Comparison of ENCODE assay signal across 8 cellular contexts in genomic region chr20:33442136-33443005, GRCh38. TPM values are rescaled to one million over a fixed set of nuclear protein-coding genes. Genes with fewer than 3 reads are reported as not detected.
DNase-seq lines count a peak whose midpoint lies in the region; ATAC-seq and TF ChIP-seq lines count a peak whose summit lies in the region.

No MANE protein-coding gene starts in this region.

- H3K27ac Mint-ChIP-seq in naive B cell: peak overlapping the region in 3 of 6 donors; percentile 67 to 88 (median 73)

- no peaks in the 10 kb centered on the region for H3K27me3 Mint-ChIP-seq in naive B cell

- no peak for ATAC-seq in naive B cell (ENCODE audit: low read depth in 2 of 2)
- no peak for ATAC-seq in GM21529 (IDR thresholded peaks at IDR 0.05; ENCODE audit: unreplicated experiment)
- no peak for ATAC-seq in GM21423 (IDR thresholded peaks at IDR 0.05; ENCODE audit: unreplicated experiment)
- no peak for ATAC-seq in HG02759 (IDR thresholded peaks at IDR 0.05; ENCODE audit: unreplicated experiment)

- peak overlapping the region; percentile 78 to 95 (median 88) for H3K4me3 Mint-ChIP-seq in naive B cell

- H3K27me3 ChIP-seq in AG04450 (ENCODE audit: control insufficient read depth, insufficient read depth, low read length): peaks cover 2% of the 10 kb centered on the region

- H3K9me3 ChIP-seq in AG04450 (ENCODE audit: control insufficient read depth, insufficient read depth, low read length): no peaks in the 10 kb centered on the region

- DNase-seq in AG04450 (ENCODE audit: low read depth, low spot score) (no peak), caudate nucleus (lab: John Stamatoyannopoulos, UW) (peak in 2 of 61 donors; percentile 6 to 13), naive B cell (no peak), RWPE1 (ENCODE audit: low spot score) (no peak)
- no peak for DNase-seq in Jurkat, Clone E6-1 (ENCODE audit: low read depth, low spot score)

- no peaks in the 10 kb centered on the region for H3K36me3 Mint-ChIP-seq in naive B cell

- H3K4me1 Mint-ChIP-seq in naive B cell: peaks cover 27 to 38% (median 30%) of the 10 kb centered on the region in 3 donors

- POLR2A ChIA-PET in AG04450 (lab: Yijun Ruan, JAX) (no interaction called here), RWPE1 (lab: Yijun Ruan, JAX; ENCODE audit: low non-redundant PET) (interaction anchor here (1.5 kb wide), 1 partner anchor 48 kb away, joined by 4 read pairs; the partner anchor contains the start of gene CBFA2T2)

- no peaks in the 10 kb centered on the region for H3K9me3 Mint-ChIP-seq in naive B cell

- no peak for TF ChIP-seq CTCF in AG04450 (IDR thresholded peaks at IDR 0.05; ENCODE audit: low read depth, low read length)
- TF ChIP-seq CTCF in RWPE1 (conservative IDR thresholded peaks at IDR 0.05; ENCODE audit: low read depth): no peak

- CTCF ChIA-PET in AG04450 (lab: Charles Lee) (interaction anchor here (1.1 kb wide), 1 partner anchor 15 kb away, joined by 3 read pairs; no protein-coding TSS in a partner anchor), RWPE1 (lab: Yijun Ruan, JAX) (interaction anchor here (0.6 to 3.7 kb wide), 3 partner anchors 41 to 1215 kb away, joined by 3 to 16 read pairs (median 3); partner anchors contain the start of genes ACTL10 and CDK5RAP1)

- H3K27ac ChIP-seq in AG04450 (ENCODE audit: low read depth, low read length) (no peak overlapping the region), caudate nucleus (ENCODE audit: low read depth, low read length) (peak overlapping the region; percentile 80), RWPE1 (no peak overlapping the region)

- H3K4me3 ChIP-seq in AG04450 (ENCODE audit: low read depth, low read length): peak overlapping the region; percentile 79
- peak overlapping the region; percentile 75 for H3K4me3 ChIP-seq in Jurkat, Clone E6-1 (ENCODE audit: low read length)

RNA-seq across cellular contexts. Expression of gene SNTA1, which starts 1.2 kb away (rescaled TPM):
- 6.5 and 9.5 TPM in 2 replicates for polyA plus RNA-seq in AG04450 (2011; rRNA removed)
- polyA minus RNA-seq in AG04450 (2011; rRNA and poly(A)+ RNA removed): 5.2 and 8.6 TPM in 2 replicates
- 11.1 TPM for polyA plus RNA-seq in Jurkat, Clone E6-1 (2012; ENCODE audit: insufficient read depth, insufficient read length)
- polyA plus RNA-seq in naive B cell (ENCODE audit: low read depth in 6 of 6): 1 to 10 TPM; 3.1 to 6.0 (median 3.9) TPM

RNA-seq across cellular contexts. Expression of gene CDK5RAP1, which starts 41.1 kb away (rescaled TPM):
- polyA plus RNA-seq in AG04450 (2011; rRNA removed) (24.6 and 25.6 TPM in 2 replicates), naive B cell (ENCODE audit: low read depth in 6 of 6) (10 to 100 TPM; 22.4 to 53.5 (median 28.8) TPM)
- polyA minus RNA-seq in AG04450 (2011; rRNA and poly(A)+ RNA removed): 22.4 and 30.1 TPM in 2 replicates
- 45.6 TPM for polyA plus RNA-seq in Jurkat, Clone E6-1 (2012; ENCODE audit: insufficient read depth, insufficient read length)

RNA-seq across cellular contexts. Expression of gene CBFA2T2, which starts 47.5 kb away (rescaled TPM):
- polyA plus RNA-seq in AG04450 (2011; rRNA removed): 10.2 and 11.3 TPM in 2 replicates
- 15.8 and 16.7 TPM in 2 replicates for polyA minus RNA-seq in AG04450 (2011; rRNA and poly(A)+ RNA removed)
- polyA plus RNA-seq in Jurkat, Clone E6-1 (2012; ENCODE audit: insufficient read depth, insufficient read length): 7.8 TPM
- 10 to 100 TPM in 5 of 6 donors, 1 to 10 TPM in 1; 6.1 to 25.9 (median 15.4) TPM for polyA plus RNA-seq in naive B cell (ENCODE audit: low read depth in 6 of 6)
